1 cellular context compared by ENCODE assay signal in genomic region chr10:124730790-124731189, GRCh38.
TF ChIP-seq lines count a peak whose summit lies in the region.

No MANE protein-coding gene starts in this region.

TF ChIP-seq in K562, 482 proteins besides CTCF, POLR2A, EP300 and RAD21:
- TF ChIP-seq L3MBTL2 (IDR thresholded peaks at IDR 0.05) (no peak), SETDB1 (IDR thresholded peaks at IDR 0.05; ENCODE audit: low read length) (no peak), ZBTB40 (IDR thresholded peaks at IDR 0.05) (peak; percentile 86), ZBTB40 (CRISPR knock-in tag; IDR thresholded peaks at IDR 0.05) (peak; percentile 59; the same call in 1 of the 2 replicates), CEBPB (tag; IDR thresholded peaks at IDR 0.05) (no peak), NFIC (IDR thresholded peaks at IDR 0.05) (0 out of 2 replicates have a peak, but pooled peaks have one; percentile 28)
